Comparison of ENCODE assay signal across 17 cellular contexts in genomic region chr1:117066367-117066766, GRCh38. TPM values are rescaled to one million over a fixed set of nuclear protein-coding genes. Genes with fewer than 3 reads are reported as not detected.
A peak's percentile ranks its signal among the peaks of the same experiment; 100 is the strongest.
DNase-seq lines count a peak whose midpoint lies in the region; ATAC-seq and TF ChIP-seq lines count a peak whose summit lies in the region.
"Had no signal": no experiment of that assay in that cellular context is flagged by ENCODE, and none has a peak within 500 bp of the region (broad histone marks: within the 10 kb centered on the region; RNA-seq: fewer than 3 reads in every experiment).

No MANE protein-coding gene starts in this region.

- intact Hi-C loops in mucosa of descending colon (cut with DNase I, micrococcal nuclease), result loop anchor here (5.0 to 10.0 kb wide), 4 partner anchors 61 to 492 kb away; partner anchors contain the start of gene CD58 (in 1 of the 2)
- intact Hi-C loops in transverse colon (cut with DNase I; ENCODE audit: low total_unique reads), result loop anchor here (5.0 kb wide), 1 partner anchor 61 kb away; no protein-coding TSS in a partner anchor

- H3K4me3 ChIP-seq in DND-41 (ENCODE audit: low read depth in 1 of 2, low read length in 2 of 2) (no peak overlapping the region), mucosa of descending colon (no peak overlapping the region), transverse colon (no peak overlapping the region), upper lobe of left lung (no peak overlapping the region)
- H3K4me3 ChIP-seq: A549, BLaER1, GM23338 had no signal

- peaks cover 39% of the 10 kb centered on the region for H3K4me1 Mint-ChIP-seq in T-helper 2 cell treated with Interferon-gamma antibody and Interleukin-4, amounts not matched to agents 5 μg/mL and 100 μg/mL, for 36 hours (ENCODE audit: low read depth)

- peak overlapping the region; percentile 18 for H3K27ac Mint-ChIP-seq in T-helper 2 cell treated with Interferon-gamma antibody and Interleukin-4, amounts not matched to agents 5 μg/mL and 100 μg/mL, for 36 hours
- H3K27ac Mint-ChIP-seq: CD4-positive, alpha-beta memory T cell; GM23338 had no signal

- peaks cover 87% of the 10 kb centered on the region for H3K79me2 ChIP-seq in DND-41 (ENCODE audit: insufficient read depth, low read length)

- H3K4me2 ChIP-seq in DND-41 (ENCODE audit: insufficient read depth, low read length), result no peak overlapping the region
- H3K4me2 ChIP-seq: A549, BLaER1, GM23338 had no signal

- no peak overlapping the region for H3K9ac ChIP-seq in DND-41 (ENCODE audit: low read depth, low read length)
- H3K9ac ChIP-seq: BLaER1 had no signal

- no peak for TF ChIP-seq POLR2A in transverse colon (IDR thresholded peaks at IDR 0.05)
- no peak for TF ChIP-seq POLR2A in upper lobe of left lung (IDR thresholded peaks at IDR 0.05)

- peaks cover 31% of the 10 kb centered on the region for H3K4me1 ChIP-seq in DND-41 (ENCODE audit: insufficient read depth, low read length)
- no peaks in the 10 kb centered on the region for H3K4me1 ChIP-seq in mucosa of descending colon (ENCODE audit: low read depth)
- H3K4me1 ChIP-seq in transverse colon, result peaks cover 0 to 4% (median 2%) of the 10 kb centered on the region in 4 donors
- no peaks in the 10 kb centered on the region for H3K4me1 ChIP-seq in upper lobe of left lung

- H3K27me3 Mint-ChIP-seq in T-helper 2 cell treated with Interferon-gamma antibody and Interleukin-4, amounts not matched to agents 5 μg/mL and 100 μg/mL, for 36 hours (ENCODE audit: low read depth), result no peaks in the 10 kb centered on the region
- H3K27me3 Mint-ChIP-seq: CD4-positive, alpha-beta memory T cell had no signal

- H3K27ac ChIP-seq in DND-41 (ENCODE audit: low read length) (0 out of 2 replicates have a peak overlapping the region, but pooled peaks have one; percentile 4), transverse colon (peak overlapping the region in 1 of 4 donors; percentile 23), upper lobe of left lung (no peak overlapping the region)
- H3K27ac ChIP-seq: 22Rv1, A549, BLaER1 had no signal

- TF ChIP-seq CTCF in DND-41 (IDR thresholded peaks at IDR 0.05; ENCODE audit: borderline replicate concordance, extremely low read depth, low read length, poor library complexity, severe bottlenecking), result no peak
- no peak for TF ChIP-seq CTCF in mucosa of descending colon (IDR thresholded peaks at IDR 0.05)
- TF ChIP-seq CTCF in transverse colon (IDR thresholded peaks at IDR 0.05), result no peak
- no peak for TF ChIP-seq CTCF in upper lobe of left lung (IDR thresholded peaks at IDR 0.05)

- H3K36me3 Mint-ChIP-seq in T-helper 2 cell treated with Interferon-gamma antibody and Interleukin-4, amounts not matched to agents 5 μg/mL and 100 μg/mL, for 36 hours (ENCODE audit: low read depth), result peaks cover 56% of the 10 kb centered on the region

- WGBS in transverse colon (ENCODE audit: low coverage in 1 of 2), 2 donors, result 22 to 53% methylated on average over 6 of the region's 6 CpGs
- WGBS in upper lobe of left lung, 2 donors, result 76 to 78% methylated on average over 6 of the region's 6 CpGs

- in situ Hi-C loops in transverse colon (cut with MboI; ENCODE audit: low pct_ligation_motif_present in 1 of 4, low pct_unique_long_range_greater_than_20kb in 1 of 4, low sequenced_read_pairs in 3 of 4), result loop anchor here in 3 of 4 donors (10.0 to 25.0 kb wide), 3 partner anchors 58 to 479 kb away; partner anchors contain the start of gene TRIM45 (in 2 of the 3)

- TF ChIP-seq EP300 in transverse colon (IDR thresholded peaks at IDR 0.05; ENCODE audit: low read depth) (no peak), upper lobe of left lung (IDR thresholded peaks at IDR 0.05) (no peak)

- H4K20me1 ChIP-seq in DND-41 (ENCODE audit: insufficient read depth, low read length), result peaks cover 7% of the 10 kb centered on the region

- peaks cover 88% of the 10 kb centered on the region for H3K36me3 ChIP-seq in DND-41 (ENCODE audit: insufficient read depth, low read length)
- H3K36me3 ChIP-seq in mucosa of descending colon (ENCODE audit: low read depth), result no peaks in the 10 kb centered on the region
- no peaks in the 10 kb centered on the region for H3K36me3 ChIP-seq in transverse colon
- no peaks in the 10 kb centered on the region for H3K36me3 ChIP-seq in upper lobe of left lung

- ATAC-seq in DND-41 (ENCODE audit: insufficient read depth, low read depth) (no peak), mucosa of descending colon (peak; percentile 82), upper lobe of left lung (ENCODE audit: low FRiP score in 2 of 2) (no peak)
- ATAC-seq: A549, GM23338 had no signal

- H3K4me3 Mint-ChIP-seq in T-helper 2 cell treated with Interferon-gamma antibody and Interleukin-4, amounts not matched to agents 5 μg/mL and 100 μg/mL, for 36 hours, result no peak overlapping the region
- H3K4me3 Mint-ChIP-seq: CD14-positive monocyte; CD4-positive, alpha-beta memory T cell; GM23338 had no signal

- H2AFZ ChIP-seq in DND-41 (ENCODE audit: low read depth, low read length), result no peak overlapping the region
- H2AFZ ChIP-seq: GM23338 had no signal

- no peaks in the 10 kb centered on the region for H3K27me3 ChIP-seq in DND-41 (ENCODE audit: insufficient read depth, low read length, poor library complexity)
- H3K27me3 ChIP-seq in transverse colon, result no peaks in the 10 kb centered on the region
- H3K27me3 ChIP-seq in upper lobe of left lung, result no peaks in the 10 kb centered on the region
- H3K27me3 ChIP-seq: BLaER1 had no signal

- DNase-seq in T-helper 2 cell treated with Interferon-gamma antibody and Interleukin-4, amounts not matched to agents 5 μg/mL and 100 μg/mL, for 36 hours (ENCODE audit: low spot score), result no peak
- DNase-seq in T-helper 2 cell (no peak), DND-41 (no peak), mucosa of descending colon (peak in 2 of 3 donors; percentile 42 to 59), transverse colon (peak; percentile 14), upper lobe of left lung (no peak), NCI-H2227 (lab: John Stamatoyannopoulos, UW; ENCODE audit: unreplicated experiment) (no peak)
- DNase-seq: CD4-positive, alpha-beta memory T cell; DMS153; DMS79; GF-D8; HCEC 1CT had no signal

- no peaks in the 10 kb centered on the region for H3K9me3 Mint-ChIP-seq in T-helper 2 cell treated with Interferon-gamma antibody and Interleukin-4, amounts not matched to agents 5 μg/mL and 100 μg/mL, for 36 hours
- H3K9me3 Mint-ChIP-seq: CD14-positive monocyte; CD4-positive, alpha-beta memory T cell; GM23338 had no signal

- H3K9me3 ChIP-seq in DND-41 (ENCODE audit: insufficient read depth, low read length, severe bottlenecking), result no peaks in the 10 kb centered on the region
- H3K9me3 ChIP-seq in mucosa of descending colon, result no peaks in the 10 kb centered on the region
- no peaks in the 10 kb centered on the region for H3K9me3 ChIP-seq in transverse colon
- H3K9me3 ChIP-seq in upper lobe of left lung, result no peaks in the 10 kb centered on the region
- H3K9me3 ChIP-seq: A549, BLaER1 had no signal

RNA-seq across cellular contexts. Expression of gene TTF2, which starts 6.2 kb away (rescaled TPM):
- 10 to 100 TPM; 21.5 to 35.4 (median 30.2) TPM for total RNA-seq in mucosa of descending colon
- total RNA-seq in transverse colon, result 10 to 100 TPM in 3 of 4 donors, 1 to 10 TPM in 1; 9.6 to 25.9 (median 16.6) TPM
- 10 to 100 TPM in 5 of 6 donors, 1 to 10 TPM in 1; 5.6 to 37.8 (median 15.2) TPM for total RNA-seq in upper lobe of left lung

RNA-seq across cellular contexts. Expression of gene TRIM45, which starts 55.2 kb away (rescaled TPM):
- total RNA-seq in mucosa of descending colon, result 1 to 10 TPM; 2.0 to 2.9 (median 2.5) TPM
- total RNA-seq in transverse colon, result 100 to 1,000 TPM in 1 of 4 donors, 1 to 10 TPM in 3; 2.6 to 106 (median 3.1) TPM
- total RNA-seq in upper lobe of left lung, result 1 to 10 TPM in 5 of 6 donors, under 1 TPM in 1; 0.30 to 7.3 (median 2.3) TPM

Comparison
In these comparisons a context has a peak if more than half of its experiments do, and no peak if none do; other contexts are left out.
1. DNase-seq: peak in mucosa of descending colon (2 of 3) and transverse colon (single experiment); none in T-helper 2 cell treated with Interferon-gamma antibody and Interleukin-4, amounts not matched to agents 5 μg/mL and 100 μg/mL, for 36 hours (single experiment), T-helper 2 cell (0 of 5), DND-41 (single experiment), upper lobe of left lung (0 of 2) and NCI-H2227 (single experiment).